ENCODE assay signal across 11 cellular contexts in genomic region chr14:103480595-103480994, GRCh38. TPM values are rescaled to one million over a fixed set of nuclear protein-coding genes. Genes with fewer than 3 reads are reported as not detected.
A peak's percentile ranks its signal among the peaks of the same experiment; 100 is the strongest.
DNase-seq lines count a peak whose midpoint lies in the region; ATAC-seq and TF ChIP-seq lines count a peak whose summit lies in the region.
"Had no signal": no experiment of that assay in that cellular context is flagged by ENCODE, and none has a peak within 500 bp of the region (broad histone marks: within the 10 kb centered on the region; RNA-seq: fewer than 3 reads in every experiment).

No MANE protein-coding gene starts in this region.

- H3K36me3 Mint-ChIP-seq in naive thymus-derived CD8-positive, alpha-beta T cell: peaks cover 0 to 89% (median 10%) of the 10 kb centered on the region in 3 donors

- TF ChIP-seq POLR2A in suprapubic skin (IDR thresholded peaks at IDR 0.05): no peak

- no peaks in the 10 kb centered on the region for H3K9me3 Mint-ChIP-seq in naive thymus-derived CD8-positive, alpha-beta T cell

- no peaks in the 10 kb centered on the region for H3K9me3 ChIP-seq in suprapubic skin

- no peak for TF ChIP-seq CTCF in suprapubic skin (IDR thresholded peaks at IDR 0.05)

- no peaks in the 10 kb centered on the region for H3K27me3 Mint-ChIP-seq in naive thymus-derived CD8-positive, alpha-beta T cell

- H3K4me1 ChIP-seq in suprapubic skin: peaks cover 3% of the 10 kb centered on the region

- DNase-seq in SIG-M5 (lab: John Stamatoyannopoulos, UW) (peak; percentile 43), suprapubic skin (ENCODE audit: low spot score in 2 of 2) (no peak), dedifferentiated amniotic fluid mesenchymal stem cell (ENCODE audit: extremely low spot score) (no peak), SW480 (ENCODE audit: low spot score) (no peak), NCI-H1694 treated with DMSO at 0.1 percent for 48 hours (lab: John Stamatoyannopoulos, UW) (no peak)
- peak in 2 of 10 donors; percentile 3 to 23 for DNase-seq in naive thymus-derived CD8-positive, alpha-beta T cell
- DNase-seq: activated CD8-positive, alpha-beta memory T cell treated with anti-CD3 and anti-CD28 coated beads for 24 hours; effector CD8-positive, alpha-beta T cell; NCI-H526 had no signal

- WGBS in suprapubic skin: 63% methylated on average over 3 of the region's 3 CpGs

- peak overlapping the region; percentile 2 to 75 (median 56) for H3K27ac Mint-ChIP-seq in naive thymus-derived CD8-positive, alpha-beta T cell

- POLR2A ChIA-PET in naive thymus-derived CD8-positive, alpha-beta T cell (lab: Charles Lee): no interaction called here

- H3K4me3 ChIP-seq in suprapubic skin: no peak overlapping the region

- peaks cover 6 to 25% (median 16%) of the 10 kb centered on the region in 4 donors for H3K4me1 Mint-ChIP-seq in naive thymus-derived CD8-positive, alpha-beta T cell

- peak; percentile 65 for ATAC-seq in GM18858 (IDR thresholded peaks at IDR 0.05; ENCODE audit: unreplicated experiment)
- ATAC-seq in HG02610 (IDR thresholded peaks at IDR 0.05; ENCODE audit: unreplicated experiment): peak; percentile 79
- peak; percentile 72 to 90 for ATAC-seq in naive thymus-derived CD8-positive, alpha-beta T cell

- no peak for TF ChIP-seq EP300 in suprapubic skin (IDR thresholded peaks at IDR 0.05)

- H3K27ac ChIP-seq in suprapubic skin: no peak overlapping the region

- H3K27me3 ChIP-seq in suprapubic skin: no peaks in the 10 kb centered on the region

- H3K36me3 ChIP-seq in suprapubic skin: peaks cover 68% of the 10 kb centered on the region

- peak overlapping the region in 2 of 10 donors; percentile 3 to 12 for H3K4me3 Mint-ChIP-seq in naive thymus-derived CD8-positive, alpha-beta T cell

RNA-seq across cellular contexts. Expression of gene CKB, which starts 42.0 kb away (rescaled TPM):
- under 1 TPM in 1 of 2 experiments, not detected in 1; 0.69 TPM for total RNA-seq in naive thymus-derived CD8-positive, alpha-beta T cell
- polyA plus RNA-seq in naive thymus-derived CD8-positive, alpha-beta T cell: 1 to 10 TPM in 1 of 3 donors, not detected in 2; 1.8 TPM
- 100 to 1,000 TPM; 107 to 172 (median 128) TPM for total RNA-seq in suprapubic skin

RNA-seq across cellular contexts. Expression of gene TRMT61A, which starts 48.4 kb away (rescaled TPM):
- 10 to 100 TPM; 15.3 to 16.7 TPM for total RNA-seq in naive thymus-derived CD8-positive, alpha-beta T cell
- 10 to 100 TPM in 1 of 3 donors, 1 to 10 TPM in 2; 6.7 to 11.2 (median 7.0) TPM for polyA plus RNA-seq in naive thymus-derived CD8-positive, alpha-beta T cell
- total RNA-seq in suprapubic skin: 10 to 100 TPM; 15.9 to 21.9 (median 18.5) TPM

Comparison
In these comparisons a context has a peak if more than half of its experiments do, and no peak if none do; other contexts are left out.
1. RNA of gene CKB, which starts 42.0 kb away (total RNA-seq): 107 to 172 TPM in suprapubic skin; 0.69 TPM in naive thymus-derived CD8-positive, alpha-beta T cell; every median in the first group is over 10 times any median in the second.
2. Peak in every context shown above with its lines, with median percentiles within 50 percentile points of each other: ATAC-seq.